8 cellular contexts compared by ENCODE assay signal in the genomic region with DNA sequence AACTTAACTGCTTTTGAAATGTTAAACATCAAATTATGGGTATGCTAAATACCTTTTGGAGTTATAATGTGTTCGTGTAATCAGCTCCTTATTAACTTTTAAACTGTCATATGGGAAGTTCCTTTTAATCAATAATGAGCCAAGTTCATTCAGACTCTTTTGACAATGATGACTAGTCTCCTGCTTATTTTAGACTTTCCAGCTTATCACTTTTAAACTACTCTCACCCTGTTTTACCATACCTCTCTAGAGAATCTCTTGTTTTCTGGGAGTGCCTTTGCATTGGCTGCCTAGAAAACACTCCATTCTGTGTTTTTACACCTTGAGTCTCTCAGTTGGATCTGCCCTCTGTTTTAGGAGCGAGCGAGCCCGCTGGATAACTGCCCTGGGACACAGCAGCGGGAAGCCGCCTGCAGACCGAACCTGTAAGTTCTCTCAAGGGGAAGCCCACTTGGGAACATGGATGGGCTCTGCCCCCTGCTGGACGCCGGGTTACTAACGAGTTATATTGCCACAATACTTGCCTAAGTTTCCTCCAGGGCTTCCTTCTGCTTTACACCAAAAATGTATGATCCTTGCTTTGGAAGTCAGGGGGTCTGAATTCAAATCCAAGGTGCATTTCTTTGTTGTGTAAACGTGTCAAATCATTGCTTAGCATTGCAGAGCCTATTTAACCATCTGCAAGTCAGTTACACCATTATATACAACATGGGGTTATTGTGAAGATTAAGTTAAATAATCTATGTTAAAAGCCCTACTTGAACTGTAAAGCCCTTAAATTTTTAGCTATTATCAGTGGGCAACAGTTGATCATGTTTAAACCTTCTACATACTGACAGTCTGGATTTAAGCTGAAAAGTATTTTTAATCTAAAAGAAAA.
DNase-seq lines count a peak whose midpoint lies in the region; ATAC-seq and TF ChIP-seq lines count a peak whose summit lies in the region.

No MANE protein-coding gene starts in this region.

- no peak for TF ChIP-seq POLR2A in right lobe of liver (IDR thresholded peaks at IDR 0.05)

- no peak overlapping the region for H3K27ac Mint-ChIP-seq in CD4-positive, alpha-beta T cell
- H3K27ac Mint-ChIP-seq in activated CD4-positive, alpha-beta T cell treated with anti-CD3 and anti-CD28 coated beads, Interleukin-2, amount 10 ng/mL, durations not matched to agents 24 days and 14 days = no peak overlapping the region

- H3K4me1 ChIP-seq in right lobe of liver = peaks cover 0 to 30% (median 10%) of the 10 kb centered on the region in 4 donors

- H3K27me3 ChIP-seq in CD4-positive, alpha-beta T cell (ENCODE audit: control insufficient read depth, insufficient read depth, low read length) = no peaks in the 10 kb centered on the region
- no peaks in the 10 kb centered on the region for H3K27me3 ChIP-seq in right lobe of liver

- peak; percentile 43 to 66 (median 50) for DNase-seq in CD4-positive, alpha-beta T cell
- DNase-seq in NCI-H510A treated with DMSO at 0.1 percent for 48 hours (lab: John Stamatoyannopoulos, UW) (peak; percentile 70), dermis blood vessel endothelial cell (peak; percentile 94), right lobe of liver (peak; percentile 90 to 93 (median 90))
- peak; percentile 89 for DNase-seq in activated CD4-positive, alpha-beta T cell treated with anti-CD3 and anti-CD28 coated beads, Interleukin-2, amount 10 ng/mL, durations not matched to agents 24 days and 14 days
- peak; percentile 30 to 72 (median 43) for DNase-seq in stimulated activated CD4-positive, alpha-beta T cell treated with anti-CD3 and anti-CD28 coated beads, TNF-alpha, amount 100 ng/mL, for 24 hours (ENCODE audit: low read depth in 3 of 3)

- no peak overlapping the region for H3K27ac ChIP-seq in CD4-positive, alpha-beta T cell (ENCODE audit: low read depth, low read length)
- H3K27ac ChIP-seq in right lobe of liver = peak overlapping the region in 1 of 3 donors; percentile 20

- CTCF ChIA-PET in CD4-positive, alpha-beta T cell (lab: Charles Lee) = no interaction called here

- H3K4me3 Mint-ChIP-seq in CD4-positive, alpha-beta T cell = no peak overlapping the region
- H3K4me3 Mint-ChIP-seq in activated CD4-positive, alpha-beta T cell treated with anti-CD3 and anti-CD28 coated beads, Interleukin-2, amount 10 ng/mL, durations not matched to agents 24 days and 14 days = no peak overlapping the region

- intact Hi-C loops in CD4-positive, alpha-beta T cell (cut with DNase I, micrococcal nuclease) = loop anchor here in 1 of 2 experiments (5.0 kb wide), 1 partner anchor 1226 kb away; no protein-coding TSS in a partner anchor
- intact Hi-C loops in activated CD4-positive, alpha-beta T cell treated with anti-CD3 and anti-CD28 coated beads, Interleukin-2, amount 10 ng/mL, durations not matched to agents 24 days and 14 days (cut with micrococcal nuclease) = loop anchor here (1.0 to 2.0 kb wide), 3 partner anchors 158 to 1226 kb away; no protein-coding TSS in a partner anchor
- intact Hi-C loops in right lobe of liver (cut with DNase I) = loop anchor here in 1 of 2 donors (10.0 kb wide), 1 partner anchor 148 kb away; no protein-coding TSS in a partner anchor

- under 1% methylated on average over 8 of the region's 11 CpGs for WGBS in right lobe of liver (ENCODE audit: insufficient coverage, low coverage, low lambda C conversion rate, missing lambda C conversion rate)

- H3K27me3 Mint-ChIP-seq in CD4-positive, alpha-beta T cell = no peaks in the 10 kb centered on the region
- no peaks in the 10 kb centered on the region for H3K27me3 Mint-ChIP-seq in activated CD4-positive, alpha-beta T cell treated with anti-CD3 and anti-CD28 coated beads, Interleukin-2, amount 10 ng/mL, durations not matched to agents 24 days and 14 days

- POLR2A ChIA-PET in CD4-positive, alpha-beta T cell (lab: Charles Lee) = no interaction called here

- peaks cover 0 to 37% (median 5%) of the 10 kb centered on the region in 4 donors for H3K36me3 ChIP-seq in right lobe of liver

- no peaks in the 10 kb centered on the region for H3K9me3 Mint-ChIP-seq in CD4-positive, alpha-beta T cell
- H3K9me3 Mint-ChIP-seq in activated CD4-positive, alpha-beta T cell treated with anti-CD3 and anti-CD28 coated beads, Interleukin-2, amount 10 ng/mL, durations not matched to agents 24 days and 14 days = no peaks in the 10 kb centered on the region

- ATAC-seq in CD4-positive, alpha-beta T cell (ENCODE audit: poor library complexity) = peak; percentile 63
- peak; percentile 93 for ATAC-seq in GM19395 (IDR thresholded peaks at IDR 0.05; ENCODE audit: unreplicated experiment)
- ATAC-seq in HG03457 (IDR thresholded peaks at IDR 0.05; ENCODE audit: unreplicated experiment) = peak; percentile 81
- peak; percentile 93 to 96 (median 96) for ATAC-seq in right lobe of liver

- H3K9me3 ChIP-seq in CD4-positive, alpha-beta T cell (ENCODE audit: control insufficient read depth, low read length) = no peaks in the 10 kb centered on the region
- H3K9me3 ChIP-seq in right lobe of liver = no peaks in the 10 kb centered on the region

- no peaks in the 10 kb centered on the region for H3K4me1 Mint-ChIP-seq in CD4-positive, alpha-beta T cell (ENCODE audit: low read depth)
- H3K4me1 Mint-ChIP-seq in activated CD4-positive, alpha-beta T cell treated with anti-CD3 and anti-CD28 coated beads, Interleukin-2, amount 10 ng/mL, durations not matched to agents 24 days and 14 days = peaks cover 3% of the 10 kb centered on the region

- H3K36me3 Mint-ChIP-seq in CD4-positive, alpha-beta T cell (ENCODE audit: low read depth) = peaks cover 73% of the 10 kb centered on the region
- peaks cover 37% of the 10 kb centered on the region for H3K36me3 Mint-ChIP-seq in activated CD4-positive, alpha-beta T cell treated with anti-CD3 and anti-CD28 coated beads, Interleukin-2, amount 10 ng/mL, durations not matched to agents 24 days and 14 days (ENCODE audit: low read depth)

- H3K4me3 ChIP-seq in right lobe of liver = no peak overlapping the region

- TF ChIP-seq CTCF in CD4-positive, alpha-beta T cell (IDR thresholded peaks at IDR 0.05) = peak; percentile 75
- peak; percentile 86 to 91 (median 90) for TF ChIP-seq CTCF in right lobe of liver (IDR thresholded peaks at IDR 0.05)

Comparison
In these comparisons a context has a peak if more than half of its experiments do, and no peak if none do; other contexts are left out.
1. DNase-seq: peak in every context shown above with its lines; median percentile 94 in dermis blood vessel endothelial cell; 90 in right lobe of liver; 89 in activated CD4-positive, alpha-beta T cell treated with anti-CD3 and anti-CD28 coated beads, Interleukin-2, amount 10 ng/mL, durations not matched to agents 24 days and 14 days; 70 in NCI-H510A treated with DMSO at 0.1 percent for 48 hours; 50 in CD4-positive, alpha-beta T cell; 43 in stimulated activated CD4-positive, alpha-beta T cell treated with anti-CD3 and anti-CD28 coated beads, TNF-alpha, amount 100 ng/mL, for 24 hours.